ENCODE assay signal across 8 cellular contexts in the genomic region with DNA sequence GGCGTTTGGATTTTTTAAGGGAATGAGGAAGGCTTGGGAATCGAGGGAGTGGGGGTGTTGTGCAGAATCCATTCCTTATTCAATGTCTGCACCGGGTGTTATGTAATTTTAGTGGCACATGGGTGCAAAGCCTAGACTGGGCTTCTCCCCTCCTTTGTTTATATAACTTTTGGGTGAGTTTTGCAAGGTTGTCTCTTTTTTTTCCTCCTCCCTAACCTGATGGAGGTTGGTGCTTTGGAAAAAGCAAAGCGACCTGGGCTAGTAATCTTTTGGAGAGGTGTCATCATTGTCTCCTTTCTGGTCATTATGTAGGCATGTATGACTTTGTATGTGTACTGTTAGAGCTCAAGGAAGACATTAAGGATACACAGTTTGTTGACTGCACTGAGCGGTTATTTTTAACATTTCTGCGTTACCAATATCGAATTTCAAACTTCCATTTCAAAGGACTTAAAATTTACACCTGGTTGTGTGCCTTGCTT. TPM values are rescaled to one million over a fixed set of nuclear protein-coding genes. Genes with fewer than 3 reads are reported as not detected.
A peak's percentile ranks its signal among the peaks of the same experiment; 100 is the strongest.
DNase-seq lines count a peak whose midpoint lies in the region; ATAC-seq and TF ChIP-seq lines count a peak whose summit lies in the region.

No MANE protein-coding gene starts in this region.

- H3K27ac Mint-ChIP-seq in activated naive CD8-positive, alpha-beta T cell treated with anti-CD3 and anti-CD28 coated beads for 36 hours: peak overlapping the region; percentile 94

- no peak for ATAC-seq in Right ventricle myocardium inferior
- no peak for ATAC-seq in thoracic aorta (ENCODE audit: insufficient number of reproducible peaks, low FRiP score, low read depth)
- no peak for ATAC-seq in HG03196 (IDR thresholded peaks at IDR 0.05; ENCODE audit: unreplicated experiment)

- TF ChIP-seq CTCF in cardiac muscle cell (IDR thresholded peaks at IDR 0.05; ENCODE audit: low read depth, low read length) (no peak), thoracic aorta (IDR thresholded peaks at IDR 0.05) (no peak)

- H3K36me3 ChIP-seq in cardiac muscle cell: no peaks in the 10 kb centered on the region
- H3K36me3 ChIP-seq in thoracic aorta: no peaks in the 10 kb centered on the region

- H3K4me1 Mint-ChIP-seq in activated naive CD8-positive, alpha-beta T cell treated with anti-CD3 and anti-CD28 coated beads for 36 hours: peaks cover 52% of the 10 kb centered on the region

- peaks cover 7% of the 10 kb centered on the region for H3K36me3 Mint-ChIP-seq in activated naive CD8-positive, alpha-beta T cell treated with anti-CD3 and anti-CD28 coated beads for 36 hours

- H3K9me3 ChIP-seq in cardiac muscle cell (ENCODE audit: low read depth) (no peaks in the 10 kb centered on the region), thoracic aorta (no peaks in the 10 kb centered on the region)

- H3K27me3 Mint-ChIP-seq in activated naive CD8-positive, alpha-beta T cell treated with anti-CD3 and anti-CD28 coated beads for 36 hours: no peaks in the 10 kb centered on the region

- H3K4me1 ChIP-seq in cardiac muscle cell (ENCODE audit: low read depth): peaks cover 9% of the 10 kb centered on the region
- peaks cover 48 to 61% of the 10 kb centered on the region in 2 donors for H3K4me1 ChIP-seq in thoracic aorta (ENCODE audit: control insufficient read depth in 1 of 2, low read depth in 2 of 2)

- H3K4me3 ChIP-seq in cardiac muscle cell: peak overlapping the region; percentile 67
- peak overlapping the region; percentile 94 for H3K4me3 ChIP-seq in thoracic aorta

- H3K4me3 Mint-ChIP-seq in activated naive CD8-positive, alpha-beta T cell treated with anti-CD3 and anti-CD28 coated beads for 36 hours: peak overlapping the region; percentile 98

- intact Hi-C loops in Right ventricle myocardium inferior (cut with DNase I): loop anchor here (5.0 to 10.0 kb wide), 4 partner anchors 34 to 827 kb away; partner anchors contain the start of gene PUM3

- no peak for DNase-seq in cardiac muscle cell (ENCODE audit: low read depth in 1 of 2, low spot score in 1 of 2)
- DNase-seq in Right ventricle myocardium inferior (ENCODE audit: missing footprints): no peak
- DNase-seq in activated naive CD8-positive, alpha-beta T cell treated with anti-CD3 and anti-CD28 coated beads for 36 hours: no peak
- DNase-seq in thoracic aorta (ENCODE audit: low spot score): no peak
- DNase-seq in effector CD4-positive, alpha-beta T cell: no peak
- DNase-seq in T-helper 9 cell: no peak

- H3K27me3 ChIP-seq in cardiac muscle cell (peaks cover 41% of the 10 kb centered on the region), layer of hippocampus (ENCODE audit: control insufficient read depth, insufficient read depth, low read length) (no peaks in the 10 kb centered on the region), thoracic aorta (replicated peaks; ENCODE audit: insufficient read depth) (no peaks in the 10 kb centered on the region)

- H3K9me3 Mint-ChIP-seq in activated naive CD8-positive, alpha-beta T cell treated with anti-CD3 and anti-CD28 coated beads for 36 hours: no peaks in the 10 kb centered on the region

- H3K27ac ChIP-seq in cardiac muscle cell: no peak overlapping the region
- peak overlapping the region; percentile 93 for H3K27ac ChIP-seq in layer of hippocampus (ENCODE audit: low read depth, low read length)
- H3K27ac ChIP-seq in thoracic aorta: peak overlapping the region; percentile 96 to 99

RNA-seq across cellular contexts. Expression of gene SMARCA2, which starts 3.1 kb away (rescaled TPM):
- total RNA-seq in cardiac muscle cell: 31.3 and 43.0 TPM in 2 replicates
- polyA plus RNA-seq in cardiac muscle cell: 18.5 and 19.9 TPM in 2 replicates
- total RNA-seq in Right ventricle myocardium inferior: 98.4 TPM
- total RNA-seq in activated naive CD8-positive, alpha-beta T cell treated with anti-CD3 and anti-CD28 coated beads for 36 hours: 10 to 100 TPM; 90.0 to 91.5 TPM
- 100 to 1,000 TPM; 118 to 177 TPM for total RNA-seq in thoracic aorta
